Comparison of ENCODE assay signal across 8 cellular contexts in the genomic region with DNA sequence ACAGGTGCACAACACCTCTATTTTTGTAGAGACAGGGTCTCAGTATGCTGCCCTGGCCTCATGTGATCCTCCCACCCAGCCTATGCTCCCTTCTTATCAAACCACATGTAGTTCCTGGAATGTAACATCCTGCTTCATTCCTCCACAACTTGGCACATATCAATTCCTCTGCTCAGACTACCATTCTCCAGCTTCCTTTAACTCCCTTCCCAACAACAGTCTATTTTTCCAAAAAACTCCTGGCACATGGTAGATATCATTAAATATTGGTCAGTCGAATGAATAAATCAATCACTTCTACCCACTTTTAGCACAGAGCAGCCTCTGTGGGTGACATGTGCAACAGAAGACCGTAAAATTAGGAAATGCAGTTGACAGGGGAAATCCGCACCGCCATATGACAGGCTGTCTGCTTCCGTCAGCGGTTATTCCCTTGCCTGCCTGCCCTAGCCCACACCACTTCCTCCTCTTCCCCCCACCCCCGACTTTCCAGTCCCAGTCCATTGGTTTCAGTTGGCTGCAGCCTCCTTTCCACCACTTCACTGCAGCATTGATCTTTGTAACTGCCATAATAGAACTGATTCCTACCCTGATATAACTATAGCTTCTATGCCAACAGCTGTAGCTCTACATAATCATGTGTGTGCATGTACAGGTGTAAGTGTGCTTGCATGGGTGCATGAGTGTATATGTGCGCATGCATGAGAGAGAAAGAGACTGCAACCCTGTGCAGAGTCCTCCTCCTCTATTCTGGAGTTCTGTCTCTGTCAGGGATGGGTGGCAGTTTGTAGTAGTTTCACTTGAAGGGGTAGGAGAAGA. TPM values are rescaled to one million over a fixed set of nuclear protein-coding genes. Genes with fewer than 3 reads are reported as not detected.
DNase-seq lines count a peak whose midpoint lies in the region; ATAC-seq, FAIRE-seq and TF ChIP-seq lines count a peak whose summit lies in the region.

No MANE protein-coding gene starts in this region.

- H3K27ac ChIP-seq in CD8-positive, alpha-beta memory T cell (ENCODE audit: low read depth, low read length) = peak overlapping the region; percentile 25
- peak overlapping the region in 2 of 4 donors; percentile 24 to 67 for H3K27ac ChIP-seq in pancreas
- no peak overlapping the region for H3K27ac ChIP-seq in tibial artery

- no peaks in the 10 kb centered on the region for H3K9me3 Mint-ChIP-seq in CD8-positive, alpha-beta memory T cell
- H3K9me3 Mint-ChIP-seq in activated CD4-positive, alpha-beta T cell treated with anti-CD3 and anti-CD28 coated beads for 36 hours (ENCODE audit: low read depth) = no peaks in the 10 kb centered on the region

- H3K27me3 ChIP-seq in CD8-positive, alpha-beta memory T cell (ENCODE audit: insufficient read depth, low read length, poor library complexity, severe bottlenecking) = no peaks in the 10 kb centered on the region
- H3K27me3 ChIP-seq in pancreas = no peaks in the 10 kb centered on the region
- no peaks in the 10 kb centered on the region for H3K27me3 ChIP-seq in tibial artery

- intact Hi-C loops in activated CD4-positive, alpha-beta T cell treated with anti-CD3 and anti-CD28 coated beads for 36 hours (cut with DNase I, micrococcal nuclease) = loop anchor here (1.0 to 2.0 kb wide), 2 partner anchors 21 to 23 kb away; a partner anchor contains a TSS
- intact Hi-C loops in pancreas (cut with DNase I) = no loop called here
- intact Hi-C loops in tibial artery (cut with DNase I; ENCODE audit: low total_unique reads) = no loop called here

- peaks cover 0 to 1% of the 10 kb centered on the region in 2 donors for H3K27me3 Mint-ChIP-seq in CD8-positive, alpha-beta memory T cell
- H3K27me3 Mint-ChIP-seq in activated CD4-positive, alpha-beta T cell treated with anti-CD3 and anti-CD28 coated beads for 36 hours = no peaks in the 10 kb centered on the region

- peaks cover 12% of the 10 kb centered on the region for H3K4me1 ChIP-seq in CD8-positive, alpha-beta memory T cell (ENCODE audit: insufficient read depth, low read length)
- H3K4me1 ChIP-seq in pancreas = peaks cover 0 to 19% (median 0%) of the 10 kb centered on the region in 3 donors
- no peaks in the 10 kb centered on the region for H3K4me1 ChIP-seq in tibial artery

- ATAC-seq in HG03460 (IDR thresholded peaks at IDR 0.05; ENCODE audit: unreplicated experiment) (peak; percentile 40), pancreas (peak in 3 of 4 donors; percentile 61 to 84 (median 80)), HG02884 (IDR thresholded peaks at IDR 0.05; ENCODE audit: unreplicated experiment) (no peak)
- peak; percentile 92 for ATAC-seq in activated CD4-positive, alpha-beta T cell treated with anti-CD3 and anti-CD28 coated beads for 36 hours

- peak overlapping the region; percentile 69 to 95 (median 90) for H3K27ac Mint-ChIP-seq in CD8-positive, alpha-beta memory T cell
- H3K27ac Mint-ChIP-seq in activated CD4-positive, alpha-beta T cell treated with anti-CD3 and anti-CD28 coated beads for 36 hours = peak overlapping the region; percentile 72

- H3K4me1 Mint-ChIP-seq in CD8-positive, alpha-beta memory T cell = peaks cover 25 to 30% (median 27%) of the 10 kb centered on the region in 3 donors
- H3K4me1 Mint-ChIP-seq in activated CD4-positive, alpha-beta T cell treated with anti-CD3 and anti-CD28 coated beads for 36 hours = peaks cover 31% of the 10 kb centered on the region

- no peaks in the 10 kb centered on the region for H3K9me3 ChIP-seq in CD8-positive, alpha-beta memory T cell (ENCODE audit: low read length)
- H3K9me3 ChIP-seq in pancreas (no peaks in the 10 kb centered on the region), tibial artery (no peaks in the 10 kb centered on the region)

- H3K36me3 Mint-ChIP-seq in CD8-positive, alpha-beta memory T cell = no peaks in the 10 kb centered on the region
- no peaks in the 10 kb centered on the region for H3K36me3 Mint-ChIP-seq in activated CD4-positive, alpha-beta T cell treated with anti-CD3 and anti-CD28 coated beads for 36 hours (ENCODE audit: low read depth)

- TF ChIP-seq CTCF in pancreas (IDR thresholded peaks at IDR 0.05) (no peak), tibial artery (IDR thresholded peaks at IDR 0.05) (no peak)

- peak overlapping the region; percentile 36 for H3K4me3 ChIP-seq in CD8-positive, alpha-beta memory T cell (ENCODE audit: low read length)
- no peak overlapping the region for H3K4me3 ChIP-seq in pancreas
- no peak overlapping the region for H3K4me3 ChIP-seq in tibial artery

- peak; percentile 64 to 80 (median 74) for DNase-seq in CD8-positive, alpha-beta memory T cell
- peak; percentile 81 for DNase-seq in activated CD4-positive, alpha-beta T cell treated with anti-CD3 and anti-CD28 coated beads for 36 hours
- peak; percentile 52 for DNase-seq in effector CD8-positive, alpha-beta T cell (lab: John Stamatoyannopoulos, UW)
- DNase-seq in pancreas = peak in 2 of 6 donors; percentile 27 to 71
- peak; percentile 64 to 76 for DNase-seq in tibial artery
- no peak for DNase-seq in NCI-H446 treated with DMSO at 0.1 percent for 48 hours (lab: John Stamatoyannopoulos, UW)

- CTCF ChIA-PET in CD8-positive, alpha-beta memory T cell (lab: Charles Lee) = interaction anchor here (0.7 to 1.3 kb wide), 4 partner anchors 22 to 201 kb away, joined by 3 to 4 read pairs (median 3); a partner anchor contains a TSS
- CTCF ChIA-PET in activated CD4-positive, alpha-beta T cell treated with anti-CD3 and anti-CD28 coated beads for 36 hours (lab: Charles Lee) = interaction anchor here (0.9 to 3.0 kb wide), 7 partner anchors 11 to 357 kb away, joined by 3 to 13 read pairs (median 5); no protein-coding TSS in a partner anchor

- H3K36me3 ChIP-seq in CD8-positive, alpha-beta memory T cell (ENCODE audit: insufficient read depth, low read length) = no peaks in the 10 kb centered on the region
- H3K36me3 ChIP-seq in pancreas = no peaks in the 10 kb centered on the region
- no peaks in the 10 kb centered on the region for H3K36me3 ChIP-seq in tibial artery

- no peak for FAIRE-seq in pancreas (lab: Jason Lieb, UNC)

- peak overlapping the region; percentile 2 to 88 (median 60) for H3K4me3 Mint-ChIP-seq in CD8-positive, alpha-beta memory T cell
- peak overlapping the region; percentile 30 for H3K4me3 Mint-ChIP-seq in activated CD4-positive, alpha-beta T cell treated with anti-CD3 and anti-CD28 coated beads for 36 hours

- WGBS in pancreas, 2 donors = 60 to 70% methylated on average over 8 of the region's 8 CpGs

- POLR2A ChIA-PET in CD8-positive, alpha-beta memory T cell (lab: Charles Lee) = interaction anchor here (0.7 kb wide), 1 partner anchor 23 kb away, joined by 3 read pairs; no protein-coding TSS in a partner anchor
- POLR2A ChIA-PET in activated CD4-positive, alpha-beta T cell treated with anti-CD3 and anti-CD28 coated beads for 36 hours (lab: Charles Lee) = interaction anchor here (0.6 to 1.8 kb wide), 3 partner anchors 8 to 724 kb away, joined by 3 to 6 read pairs (median 5); a partner anchor contains a TSS

RNA-seq across cellular contexts. Expression of a gene that starts 6.8 kb away (rescaled TPM):
- 100 to 1,000 TPM; 204 to 217 TPM for total RNA-seq in CD8-positive, alpha-beta memory T cell
- polyA plus RNA-seq in CD8-positive, alpha-beta memory T cell = 98.3 TPM
- total RNA-seq in activated CD4-positive, alpha-beta T cell treated with anti-CD3 and anti-CD28 coated beads for 36 hours = 100 to 1,000 TPM; 140 to 181 TPM
- total RNA-seq in pancreas = 100 to 1,000 TPM in 3 of 6 donors, 10 to 100 TPM in 3; 77.6 to 127 (median 110) TPM
- polyA plus RNA-seq in pancreas = 100 to 1,000 TPM; 133 to 138 TPM

RNA-seq across cellular contexts. Expression of a gene that starts 22.1 kb away (rescaled TPM):
- total RNA-seq in CD8-positive, alpha-beta memory T cell = 100 to 1,000 TPM; 784 to 849 TPM
- polyA plus RNA-seq in CD8-positive, alpha-beta memory T cell = 261 TPM
- 100 to 1,000 TPM; 473 to 580 TPM for total RNA-seq in activated CD4-positive, alpha-beta T cell treated with anti-CD3 and anti-CD28 coated beads for 36 hours
- 100 to 1,000 TPM in 2 of 6 donors, 10 to 100 TPM in 4; 49.3 to 124 (median 61.7) TPM for total RNA-seq in pancreas
- 100 to 1,000 TPM; 111 to 142 TPM for polyA plus RNA-seq in pancreas

RNA-seq across cellular contexts. Expression of a gene that starts 40.0 kb away (rescaled TPM):
- 100 to 1,000 TPM; 212 to 219 TPM for total RNA-seq in CD8-positive, alpha-beta memory T cell
- polyA plus RNA-seq in CD8-positive, alpha-beta memory T cell = 79.9 TPM
- total RNA-seq in activated CD4-positive, alpha-beta T cell treated with anti-CD3 and anti-CD28 coated beads for 36 hours = 100 to 1,000 TPM; 228 to 282 TPM
- 10 to 100 TPM; 14.5 to 29.5 (median 21.7) TPM for total RNA-seq in pancreas
- 100 to 1,000 TPM in 1 of 2 donors, 10 to 100 TPM in 1; 55.6 to 113 TPM for polyA plus RNA-seq in pancreas

RNA-seq across cellular contexts. Expression of a gene that starts 43.7 kb away (rescaled TPM):
- 1 to 10 TPM; 6.6 to 7.2 TPM for total RNA-seq in CD8-positive, alpha-beta memory T cell
- 0.64 TPM for polyA plus RNA-seq in CD8-positive, alpha-beta memory T cell
- total RNA-seq in activated CD4-positive, alpha-beta T cell treated with anti-CD3 and anti-CD28 coated beads for 36 hours = 1 to 10 TPM; 8.1 to 9.6 TPM
- total RNA-seq in pancreas = 1 to 10 TPM; 3.2 to 5.7 (median 4.0) TPM
- 1 to 10 TPM; 1.2 to 1.5 TPM for polyA plus RNA-seq in pancreas

RNA-seq across cellular contexts. Expression of a gene that starts 43.9 kb away (rescaled TPM):
- 1 to 10 TPM; 6.1 to 6.6 TPM for total RNA-seq in CD8-positive, alpha-beta memory T cell
- polyA plus RNA-seq in CD8-positive, alpha-beta memory T cell = 7.7 TPM
- 1 to 10 TPM; 3.5 to 4.4 TPM for total RNA-seq in activated CD4-positive, alpha-beta T cell treated with anti-CD3 and anti-CD28 coated beads for 36 hours
- total RNA-seq in pancreas = 1 to 10 TPM; 1.2 to 4.0 (median 2.2) TPM
- 1 to 10 TPM; 3.2 to 4.6 TPM for polyA plus RNA-seq in pancreas

Comparison
In these comparisons a context has a peak if more than half of its experiments do, and no peak if none do; other contexts are left out.
1. RNA of a gene that starts 40.0 kb away (total RNA-seq): 228 to 282 TPM in activated CD4-positive, alpha-beta T cell treated with anti-CD3 and anti-CD28 coated beads for 36 hours and 212 to 219 TPM in CD8-positive, alpha-beta memory T cell; 14.5 to 29.5 TPM in pancreas; every median in the first group is over 4 times any median in the second.
2. intact Hi-C loops: an anchor here in activated CD4-positive, alpha-beta T cell treated with anti-CD3 and anti-CD28 coated beads for 36 hours (1.0 to 2.0 kb wide); none called in pancreas and tibial artery.